Comparison of ENCODE assay signal across 11 cellular contexts in genomic region chr2:3805120-3805519, GRCh38.
DNase-seq lines count a peak whose midpoint lies in the region; ATAC-seq and TF ChIP-seq lines count a peak whose summit lies in the region.
"Had no signal": no experiment of that assay in that cellular context is flagged by ENCODE, and none has a peak within 500 bp of the region (broad histone marks: within the 10 kb centered on the region; RNA-seq: fewer than 3 reads in every experiment).

No MANE protein-coding gene starts in this region.

- DNase-seq in GM12865 (ENCODE audit: low read depth): peak; percentile 12
- peak; percentile 52 for DNase-seq in KBM-7
- no peak for DNase-seq in astrocyte of the spinal cord (ENCODE audit: low read depth, low spot score)
- peak; percentile 9 for DNase-seq in midbrain (lab: John Stamatoyannopoulos, UW)
- no peak for DNase-seq in NCI-H1105 treated with DMSO at 0.1 percent for 48 hours (lab: John Stamatoyannopoulos, UW)
- DNase-seq: activated CD4-positive, alpha-beta memory T cell treated with anti-CD3 and anti-CD28 coated beads for 36 hours; cortex of kidney; NCI-H526 treated with DMSO at 0.1 percent for 48 hours; stimulated activated CD4-positive, alpha-beta T cell treated with anti-CD3 and anti-CD28 coated beads, Interleukin-2, amount 100 ng/mL, for 48 hours had no signal

- no peak overlapping the region for H3K4me3 ChIP-seq in GM12865 (ENCODE audit: low read depth, low read length)
- no peak overlapping the region for H3K4me3 ChIP-seq in astrocyte of the spinal cord (ENCODE audit: low read depth, low read length)

- in situ Hi-C loops in KBM-7 (cut with MboI; ENCODE audit: low pct_unique_long_range_greater_than_20kb, low sequenced_read_pairs): no loop called here
- in situ Hi-C loops in astrocyte of the spinal cord (cut with HindIII; ENCODE audit: low sequenced_read_pairs): no loop called here

- TF ChIP-seq CTCF in GM12865 (IDR thresholded peaks at IDR 0.05; ENCODE audit: insufficient read depth, low read depth, low read length, missing control alignments) (peak; percentile 36), astrocyte of the spinal cord (IDR thresholded peaks at IDR 0.05; ENCODE audit: low read depth, low read length) (peak; percentile 27)

- ATAC-seq in GM19324 (IDR thresholded peaks at IDR 0.05; ENCODE audit: low FRiP score, unreplicated experiment) (no peak), HG02678 (IDR thresholded peaks at IDR 0.05; ENCODE audit: unreplicated experiment) (no peak)

Comparison
In these comparisons a context has a peak if more than half of its experiments do, and no peak if none do; other contexts are left out.
1. DNase-seq: peak in GM12865 (single experiment), KBM-7 (single experiment) and midbrain (single experiment); none in astrocyte of the spinal cord (single experiment) and NCI-H1105 treated with DMSO at 0.1 percent for 48 hours (single experiment).